In the genomic region with DNA sequence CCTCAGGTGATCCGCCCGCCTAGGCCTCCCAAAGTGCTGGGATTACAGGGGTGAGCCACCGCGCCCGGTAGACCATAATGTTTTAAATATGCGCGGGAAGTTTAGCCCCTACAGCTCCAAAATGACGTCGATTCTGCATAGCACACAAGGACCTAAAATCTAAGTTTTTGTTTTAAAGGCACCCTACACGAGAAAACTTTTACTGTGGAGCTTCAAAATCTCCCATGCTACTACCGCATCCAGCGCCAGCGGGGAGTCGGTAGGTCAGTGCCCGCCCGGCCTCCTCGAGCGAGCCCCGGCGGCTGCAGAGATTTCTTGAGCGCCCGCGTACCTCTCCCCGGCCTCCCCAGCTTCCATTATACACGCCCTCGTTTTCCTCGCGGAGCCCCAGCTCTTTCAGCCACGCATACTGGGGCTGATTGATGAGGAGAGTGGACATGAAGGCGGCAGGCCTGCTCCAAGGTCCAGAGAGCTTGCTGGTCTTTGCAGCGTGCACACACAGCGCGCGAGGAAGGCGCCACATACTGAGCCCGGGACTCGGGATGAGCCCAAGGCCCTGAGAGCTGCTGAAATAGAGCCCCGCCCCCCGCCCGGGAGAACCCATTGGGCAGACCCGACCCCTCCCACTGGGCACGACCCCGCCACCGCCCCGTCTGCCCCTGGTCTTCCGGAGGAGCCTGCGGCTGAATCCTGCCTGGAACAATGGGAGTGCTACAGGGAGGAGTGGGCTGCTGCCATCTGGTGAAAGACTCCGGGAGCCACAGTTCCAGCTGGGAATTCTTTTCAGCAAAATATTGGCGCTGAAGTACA, we compare ENCODE assay signal across 1 cellular context.
A peak's percentile ranks its signal among the peaks of the same experiment; 100 is the strongest.
TF ChIP-seq lines count a peak whose summit lies in the region.

A gene (minus strand): TSS at position 544 of the 810 bp plus-strand sequence. CDS start 21 bp downstream, at position 523.

TF ChIP-seq in HepG2, 621 proteins besides CTCF, POLR2A, EP300 and RAD21 (continued from another document):
- TF ChIP-seq, protein P1, sequence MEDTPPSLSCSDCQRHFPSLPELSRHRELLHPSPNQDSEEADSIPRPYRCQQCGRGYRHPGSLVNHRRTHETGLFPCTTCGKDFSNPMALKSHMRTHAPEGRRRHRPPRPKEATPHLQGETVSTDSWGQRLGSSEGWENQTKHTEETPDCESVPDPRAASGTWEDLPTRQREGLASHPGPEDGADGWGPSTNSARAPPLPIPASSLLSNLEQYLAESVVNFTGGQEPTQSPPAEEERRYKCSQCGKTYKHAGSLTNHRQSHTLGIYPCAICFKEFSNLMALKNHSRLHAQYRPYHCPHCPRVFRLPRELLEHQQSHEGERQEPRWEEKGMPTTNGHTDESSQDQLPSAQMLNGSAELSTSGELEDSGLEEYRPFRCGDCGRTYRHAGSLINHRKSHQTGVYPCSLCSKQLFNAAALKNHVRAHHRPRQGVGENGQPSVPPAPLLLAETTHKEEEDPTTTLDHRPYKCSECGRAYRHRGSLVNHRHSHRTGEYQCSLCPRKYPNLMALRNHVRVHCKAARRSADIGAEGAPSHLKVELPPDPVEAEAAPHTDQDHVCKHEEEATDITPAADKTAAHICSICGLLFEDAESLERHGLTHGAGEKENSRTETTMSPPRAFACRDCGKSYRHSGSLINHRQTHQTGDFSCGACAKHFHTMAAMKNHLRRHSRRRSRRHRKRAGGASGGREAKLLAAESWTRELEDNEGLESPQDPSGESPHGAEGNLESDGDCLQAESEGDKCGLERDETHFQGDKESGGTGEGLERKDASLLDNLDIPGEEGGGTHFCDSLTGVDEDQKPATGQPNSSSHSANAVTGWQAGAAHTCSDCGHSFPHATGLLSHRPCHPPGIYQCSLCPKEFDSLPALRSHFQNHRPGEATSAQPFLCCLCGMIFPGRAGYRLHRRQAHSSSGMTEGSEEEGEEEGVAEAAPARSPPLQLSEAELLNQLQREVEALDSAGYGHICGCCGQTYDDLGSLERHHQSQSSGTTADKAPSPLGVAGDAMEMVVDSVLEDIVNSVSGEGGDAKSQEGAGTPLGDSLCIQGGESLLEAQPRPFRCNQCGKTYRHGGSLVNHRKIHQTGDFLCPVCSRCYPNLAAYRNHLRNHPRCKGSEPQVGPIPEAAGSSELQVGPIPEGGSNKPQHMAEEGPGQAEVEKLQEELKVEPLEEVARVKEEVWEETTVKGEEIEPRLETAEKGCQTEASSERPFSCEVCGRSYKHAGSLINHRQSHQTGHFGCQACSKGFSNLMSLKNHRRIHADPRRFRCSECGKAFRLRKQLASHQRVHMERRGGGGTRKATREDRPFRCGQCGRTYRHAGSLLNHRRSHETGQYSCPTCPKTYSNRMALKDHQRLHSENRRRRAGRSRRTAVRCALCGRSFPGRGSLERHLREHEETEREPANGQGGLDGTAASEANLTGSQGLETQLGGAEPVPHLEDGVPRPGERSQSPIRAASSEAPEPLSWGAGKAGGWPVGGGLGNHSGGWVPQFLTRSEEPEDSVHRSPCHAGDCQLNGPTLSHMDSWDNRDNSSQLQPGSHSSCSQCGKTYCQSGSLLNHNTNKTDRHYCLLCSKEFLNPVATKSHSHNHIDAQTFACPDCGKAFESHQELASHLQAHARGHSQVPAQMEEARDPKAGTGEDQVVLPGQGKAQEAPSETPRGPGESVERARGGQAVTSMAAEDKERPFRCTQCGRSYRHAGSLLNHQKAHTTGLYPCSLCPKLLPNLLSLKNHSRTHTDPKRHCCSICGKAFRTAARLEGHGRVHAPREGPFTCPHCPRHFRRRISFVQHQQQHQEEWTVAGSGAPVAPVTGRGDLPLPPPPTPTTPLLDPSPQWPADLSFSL (CRISPR knock-in tag; IDR thresholded peaks at IDR 0.05), result no peak
- TF ChIP-seq ISX (CRISPR knock-in tag; conservative IDR thresholded peaks at IDR 0.05) (0 out of 2 replicates have a peak, but pooled peaks have one; percentile 16), ZNF546 (CRISPR knock-in tag; conservative IDR thresholded peaks at IDR 0.05) (peak; percentile 70; the same call in 1 of the 2 replicates), ZNF589 (CRISPR knock-in tag; conservative IDR thresholded peaks at IDR 0.05) (no peak; the same call in 1 of the 2 replicates), ZNF776 (CRISPR knock-in tag; IDR thresholded peaks at IDR 0.05) (peak; percentile 53; the same call in 1 of the 2 replicates), HNF4A (CRISPR knock-in tag; IDR thresholded peaks at IDR 0.05) (peak; percentile 69), MYC (CRISPR knock-in tag; IDR thresholded peaks at IDR 0.05; ENCODE audit: borderline replicate concordance) (peak; percentile 91), ARID2 (CRISPR knock-in tag; IDR thresholded peaks at IDR 0.05; ENCODE audit: borderline replicate concordance) (0 out of 2 replicates have a peak, but pooled peaks have one; percentile 68), ZNF331 (CRISPR knock-in tag; IDR thresholded peaks at IDR 0.05) (peak; percentile 82), ZFP37 (CRISPR knock-in tag; IDR thresholded peaks at IDR 0.05; ENCODE audit: borderline replicate concordance) (no peak; the same call in 1 of the 2 replicates), ETV6 (CRISPR knock-in tag; conservative IDR thresholded peaks at IDR 0.05) (peak; percentile 72), TGIF2 (CRISPR knock-in tag; IDR thresholded peaks at IDR 0.05) (peak; percentile 68; the same call in 1 of the 2 replicates), BCL6 (CRISPR knock-in tag; IDR thresholded peaks at IDR 0.05) (peak; percentile 50), TOPORS (CRISPR knock-in tag; IDR thresholded peaks at IDR 0.05) (peak; percentile 70), MXI1 (IDR thresholded peaks at IDR 0.05; ENCODE audit: borderline replicate concordance, low read depth, low read length) (peak; percentile 71; the same call in 1 of the 3 replicates), ZNF883 (CRISPR knock-in tag; IDR thresholded peaks at IDR 0.05; ENCODE audit: not compliant biosample characterization) (peak; percentile 74), IKZF4 (CRISPR knock-in tag; IDR thresholded peaks at IDR 0.05; ENCODE audit: borderline replicate concordance, low read depth, not compliant biosample characterization) (peak; percentile 61), ZNF329 (CRISPR knock-in tag; IDR thresholded peaks at IDR 0.05; ENCODE audit: low read depth) (peak; percentile 83; the same call in 1 of the 2 replicates), ATF7-NPFF (CRISPR knock-in tag; IDR thresholded peaks at IDR 0.05; ENCODE audit: low read depth) (peak; percentile 87; the same call in 1 of the 2 replicates), HOXA3 (CRISPR knock-in tag; IDR thresholded peaks at IDR 0.05) (peak; percentile 84)
- TF ChIP-seq, protein P2, sequence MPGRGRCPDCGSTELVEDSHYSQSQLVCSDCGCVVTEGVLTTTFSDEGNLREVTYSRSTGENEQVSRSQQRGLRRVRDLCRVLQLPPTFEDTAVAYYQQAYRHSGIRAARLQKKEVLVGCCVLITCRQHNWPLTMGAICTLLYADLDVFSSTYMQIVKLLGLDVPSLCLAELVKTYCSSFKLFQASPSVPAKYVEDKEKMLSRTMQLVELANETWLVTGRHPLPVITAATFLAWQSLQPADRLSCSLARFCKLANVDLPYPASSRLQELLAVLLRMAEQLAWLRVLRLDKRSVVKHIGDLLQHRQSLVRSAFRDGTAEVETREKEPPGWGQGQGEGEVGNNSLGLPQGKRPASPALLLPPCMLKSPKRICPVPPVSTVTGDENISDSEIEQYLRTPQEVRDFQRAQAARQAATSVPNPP (CRISPR knock-in tag; IDR thresholded peaks at IDR 0.05), result peak; percentile 62; the same call in 1 of the 2 replicates
- TF ChIP-seq, protein P3, sequence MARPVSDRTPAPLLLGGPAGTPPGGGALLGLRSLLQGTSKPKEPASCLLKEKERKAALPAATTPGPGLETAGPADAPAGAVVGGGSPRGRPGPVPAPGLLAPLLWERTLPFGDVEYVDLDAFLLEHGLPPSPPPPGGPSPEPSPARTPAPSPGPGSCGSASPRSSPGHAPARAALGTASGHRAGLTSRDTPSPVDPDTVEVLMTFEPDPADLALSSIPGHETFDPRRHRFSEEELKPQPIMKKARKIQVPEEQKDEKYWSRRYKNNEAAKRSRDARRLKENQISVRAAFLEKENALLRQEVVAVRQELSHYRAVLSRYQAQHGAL (CRISPR knock-in tag; IDR thresholded peaks at IDR 0.05; ENCODE audit: not compliant biosample characterization), result no peak
